Comparison of ENCODE assay signal across 29 cellular contexts in the genomic region with DNA sequence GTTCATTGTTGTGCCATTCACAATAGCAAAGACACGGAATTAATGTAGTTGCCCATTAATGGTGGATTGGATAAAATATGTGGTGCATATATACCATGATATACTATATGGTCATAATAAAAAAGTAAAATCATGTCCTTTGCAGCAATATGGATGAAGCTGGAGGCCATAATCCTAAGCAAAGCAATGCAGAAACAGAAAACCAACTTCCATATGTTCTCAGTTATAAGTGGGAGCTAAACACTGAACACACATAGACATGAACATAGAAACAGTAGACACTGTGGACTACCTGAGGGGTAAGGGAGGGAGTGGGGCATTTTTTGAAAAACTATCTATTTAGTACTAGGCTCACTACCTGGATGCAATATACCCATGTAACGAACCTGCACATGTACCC. TPM values are rescaled to one million over a fixed set of nuclear protein-coding genes. Genes with fewer than 3 reads are reported as not detected.
"Had no signal": no experiment of that assay in that cellular context is flagged by ENCODE, and none has a peak within 500 bp of the region (broad histone marks: within the 10 kb centered on the region; RNA-seq: fewer than 3 reads in every experiment).

No MANE protein-coding gene starts in this region.

- H3K27me3 Mint-ChIP-seq: activated CD4-positive, alpha-beta memory T cell treated with anti-CD3 and anti-CD28 coated beads for 36 hours; activated naive CD8-positive, alpha-beta T cell treated with anti-CD3 and anti-CD28 coated beads, Interleukin-2, amount 50 U/mL, for 24 hours had no signal

- H3K9me3 Mint-ChIP-seq: activated CD4-positive, alpha-beta memory T cell treated with anti-CD3 and anti-CD28 coated beads for 36 hours; activated naive CD8-positive, alpha-beta T cell treated with anti-CD3 and anti-CD28 coated beads, Interleukin-2, amount 50 U/mL, for 24 hours; stimulated activated effector memory CD8-positive, alpha-beta T cell treated with anti-CD3 and anti-CD28 coated beads, Interleukin-12 subunit alpha, Interleukin-12 subunit beta, amount 100 ng/mL, for 72 hours had no signal

- ATAC-seq: activated naive CD8-positive, alpha-beta T cell treated with anti-CD3 and anti-CD28 coated beads, Interleukin-2, amount 50 U/mL, for 24 hours; gastroesophageal sphincter; pancreas; sciatic nerve; stimulated activated effector memory CD8-positive, alpha-beta T cell treated with anti-CD3 and anti-CD28 coated beads, Interleukin-12 subunit alpha, Interleukin-12 subunit beta, amount 100 ng/mL, for 72 hours had no signal

- DNase-seq: activated CD4-positive, alpha-beta memory T cell treated with anti-CD3 and anti-CD28 coated beads for 36 hours; activated CD4-positive, alpha-beta T cell treated with anti-CD3 and anti-CD28 coated beads for 48 hours; activated naive CD4-positive, alpha-beta T cell treated with Interleukin-2 at 50 U/mL for 16 hours; activated naive CD8-positive, alpha-beta T cell treated with anti-CD3 and anti-CD28 coated beads, Interleukin-2, amount 50 U/mL, for 24 hours; activated T-cell treated with anti-CD3 and anti-CD28 coated beads, Interleukin-2, amount 50 U/mL, for 48 hours; amygdala; islet precursor cell; left ventricle myocardium inferior; mesendoderm; nucleus accumbens; pancreas; retina; stimulated activated CD4-positive, alpha-beta T cell treated with anti-CD3 and anti-CD28 coated beads, Interleukin-12 subunit alpha, Interleukin-12 subunit beta, amount 100 ng/mL, for 4 hours; stimulated activated CD4-positive, alpha-beta T cell treated with anti-CD3 and anti-CD28 coated beads, Interleukin-4, amount 100 ng/mL, for 24 hours; stomach; T-helper 1 cell; thyroid gland; upper lobe of left lung had no signal

- FAIRE-seq: endothelial cell of umbilical vein, pancreas, TTC549 had no signal

- H3K4me3 Mint-ChIP-seq: activated CD4-positive, alpha-beta memory T cell treated with anti-CD3 and anti-CD28 coated beads for 36 hours; activated naive CD8-positive, alpha-beta T cell treated with anti-CD3 and anti-CD28 coated beads, Interleukin-2, amount 50 U/mL, for 24 hours; stimulated activated effector memory CD8-positive, alpha-beta T cell treated with anti-CD3 and anti-CD28 coated beads, Interleukin-12 subunit alpha, Interleukin-12 subunit beta, amount 100 ng/mL, for 72 hours had no signal

RNA-seq across cellular contexts. Expression of a gene that starts 3.0 kb away (rescaled TPM):
- total RNA-seq: fibroblast of villous mesenchyme had no signal
- polyA plus RNA-seq: neural cell had no signal

RNA-seq across cellular contexts. Expression of a gene that starts 31.5 kb away (rescaled TPM):
- total RNA-seq: activated CD4-positive, alpha-beta memory T cell treated with anti-CD3 and anti-CD28 coated beads for 36 hours; endothelial cell of umbilical vein; fibroblast of lung; fibroblast of villous mesenchyme; gastroesophageal sphincter; hepatocyte; left ventricle myocardium inferior; pancreas; prostate gland; sciatic nerve; stomach; thyroid gland; upper lobe of left lung had no signal
- polyA plus RNA-seq: endothelial cell of umbilical vein, esophagus, fibroblast of lung, hepatocyte, neural cell, pancreas, stomach had no signal

RNA-seq across cellular contexts. Expression of a gene that starts 55.7 kb away (rescaled TPM):
- total RNA-seq: activated CD4-positive, alpha-beta memory T cell treated with anti-CD3 and anti-CD28 coated beads for 36 hours had no signal
